14 cellular contexts compared by ENCODE assay signal in genomic region chr19:850979-851335, GRCh38. TPM values are rescaled to one million over a fixed set of nuclear protein-coding genes. Genes with fewer than 3 reads are reported as not detected.
DNase-seq lines count a peak whose midpoint lies in the region; ATAC-seq and TF ChIP-seq lines count a peak whose summit lies in the region.
"Had no signal": no experiment of that assay in that cellular context is flagged by ENCODE, and none has a peak within 500 bp of the region (broad histone marks: within the 10 kb centered on the region; RNA-seq: fewer than 3 reads in every experiment).

No MANE protein-coding gene starts in this region.

- no peaks in the 10 kb centered on the region for H3K27me3 Mint-ChIP-seq in osteocyte (ENCODE audit: unreplicated experiment)

- intact Hi-C loops in heart left ventricle (cut with DNase I) (loop anchor here in 3 of 10 donors (10.0 kb wide), 1 partner anchor 76 kb away; no protein-coding TSS in a partner anchor), left ventricle myocardium superior (cut with micrococcal nuclease) (no loop called here)

- H3K9me3 ChIP-seq in heart left ventricle (no peaks in the 10 kb centered on the region), esophagus (ENCODE audit: control insufficient read depth in 2 of 2, insufficient read depth in 1 of 2, low read depth in 1 of 2, low read length in 1 of 2) (no peaks in the 10 kb centered on the region), upper lobe of left lung (no peaks in the 10 kb centered on the region)
- H3K9me3 ChIP-seq: Caco-2 had no signal

- no peak for TF ChIP-seq POLR2A in heart left ventricle (IDR thresholded peaks at IDR 0.05)
- TF ChIP-seq POLR2A in upper lobe of left lung (IDR thresholded peaks at IDR 0.05) = no peak

- no peak overlapping the region for H3K4me3 Mint-ChIP-seq in osteocyte (ENCODE audit: unreplicated experiment)
- H3K4me3 Mint-ChIP-seq: WTC11 had no signal

- TF ChIP-seq CTCF in heart left ventricle (IDR thresholded peaks at IDR 0.05) = no peak
- no peak for TF ChIP-seq CTCF in osteocyte (IDR thresholded peaks at IDR 0.05)
- TF ChIP-seq CTCF in upper lobe of left lung (IDR thresholded peaks at IDR 0.05) = no peak

- no peaks in the 10 kb centered on the region for H3K9me3 Mint-ChIP-seq in osteocyte (ENCODE audit: unreplicated experiment)
- H3K9me3 Mint-ChIP-seq: WTC11 had no signal

- H3K27me3 ChIP-seq in heart left ventricle = peaks cover 12 to 59% (median 24%) of the 10 kb centered on the region in 9 donors
- H3K27me3 ChIP-seq in esophagus (ENCODE audit: control insufficient read depth in 1 of 2, insufficient read depth in 2 of 2, low read length in 2 of 2) = peaks cover 0 to 10% of the 10 kb centered on the region in 2 donors
- H3K27me3 ChIP-seq in upper lobe of left lung = peaks cover 0 to 21% (median 8%) of the 10 kb centered on the region in 4 donors

- H3K36me3 ChIP-seq in heart left ventricle (no peaks in the 10 kb centered on the region), esophagus (ENCODE audit: control insufficient read depth in 2 of 2, insufficient read depth in 2 of 2, low read length in 1 of 2) (no peaks in the 10 kb centered on the region), upper lobe of left lung (no peaks in the 10 kb centered on the region)

- peak overlapping the region; percentile 90 for H3K27ac Mint-ChIP-seq in osteocyte (ENCODE audit: unreplicated experiment)
- H3K27ac Mint-ChIP-seq: WTC11 had no signal

- no peak for ATAC-seq in heart left ventricle
- ATAC-seq in left ventricle myocardium superior = no peak
- no peak for ATAC-seq in upper lobe of left lung (ENCODE audit: low FRiP score in 2 of 2)

- H3K27ac ChIP-seq in heart left ventricle (peak overlapping the region; percentile 1 to 90 (median 79)), esophagus (ENCODE audit: low read depth in 2 of 2, low read length in 1 of 2) (peak overlapping the region; percentile 53 to 73), upper lobe of left lung (peak overlapping the region; percentile 68 to 79 (median 76))

- WGBS in heart left ventricle, 4 donors = 43 to 60% (median 50%) methylated on average over 9 to 13 of the region's 13 CpGs
- 37 to 38% methylated on average over 13 of the region's 13 CpGs for WGBS in esophagus, 2 donors
- 38 to 53% methylated on average over 6 to 12 of the region's 13 CpGs for WGBS in upper lobe of left lung, 2 donors

- H3K4me3 ChIP-seq in heart left ventricle (peak overlapping the region in 8 of 12 donors; percentile 0 to 26 (median 14)), esophagus (ENCODE audit: low read depth in 1 of 2, low read length in 2 of 2) (no peak overlapping the region), upper lobe of left lung (no peak overlapping the region)
- H3K4me3 ChIP-seq: lung had no signal

- peaks cover 22% of the 10 kb centered on the region for H3K4me1 Mint-ChIP-seq in osteocyte (ENCODE audit: unreplicated experiment)
- H3K4me1 Mint-ChIP-seq: WTC11 had no signal

- H3K36me3 Mint-ChIP-seq in osteocyte (ENCODE audit: unreplicated experiment) = no peaks in the 10 kb centered on the region
- H3K36me3 Mint-ChIP-seq: WTC11 had no signal

- peaks cover 0 to 30% (median 9%) of the 10 kb centered on the region in 12 donors for H3K4me1 ChIP-seq in heart left ventricle
- H3K4me1 ChIP-seq in esophagus (ENCODE audit: control insufficient read depth in 2 of 2, insufficient read depth in 2 of 2, low read length in 1 of 2) = peaks cover 0 to 6% of the 10 kb centered on the region in 2 donors
- H3K4me1 ChIP-seq in upper lobe of left lung = peaks cover 9 to 29% (median 18%) of the 10 kb centered on the region in 4 donors
- H3K4me1 ChIP-seq: Caco-2 had no signal

- no peak for TF ChIP-seq EP300 in upper lobe of left lung (IDR thresholded peaks at IDR 0.05)

- DNase-seq in heart left ventricle = no peak
- no peak for DNase-seq in left ventricle myocardium superior
- no peak for DNase-seq in osteocyte (ENCODE audit: extremely low spot score, unreplicated experiment)
- DNase-seq in upper lobe of left lung = no peak
- DNase-seq in NCI-H2196 treated with DMSO at 0.1 percent for 48 hours (lab: John Stamatoyannopoulos, UW; ENCODE audit: unreplicated experiment) = no peak
- no peak for DNase-seq in activated CD8-positive, alpha-beta memory T cell treated with anti-CD3 and anti-CD28 coated beads for 24 hours
- no peak for DNase-seq in H4 (ENCODE audit: low spot score)
- DNase-seq: Karpas-422 had no signal

RNA-seq across cellular contexts. Expression of gene ELANE, which starts 1.1 kb away (rescaled TPM):
- 1 to 10 TPM in 2 of 9 donors, under 1 TPM in 2, not detected in 5; 0.42 to 1.8 (median 1.3) TPM for total RNA-seq in heart left ventricle
- polyA plus RNA-seq in heart left ventricle = 1 to 10 TPM in 1 of 2 donors, under 1 TPM in 1; 0.53 to 1.4 TPM
- total RNA-seq in left ventricle myocardium superior = 1.5 TPM
- polyA plus RNA-seq in esophagus = under 1 TPM; 0.24 to 0.68 TPM
- total RNA-seq in osteocyte = 1.1 and 1.2 TPM in 2 replicates
- total RNA-seq in upper lobe of left lung = 10 to 100 TPM in 1 of 6 donors, 1 to 10 TPM in 2, under 1 TPM in 2, not detected in 1; 0.69 to 11.9 (median 1.3) TPM
- not detected in 2 replicates for total RNA-seq in H4 (2014; rRNA removed; shearing (Covaris generic))
- total RNA-seq: A172, Caco-2, WTC11 had no signal

RNA-seq across cellular contexts. Expression of gene CFD, which starts 8.5 kb away (rescaled TPM):
- total RNA-seq in heart left ventricle (100 to 1,000 TPM in 4 of 9 donors, 10 to 100 TPM in 5; 24.2 to 586 (median 84.5) TPM), left ventricle myocardium superior (252 TPM), osteocyte (162 and 179 TPM in 2 replicates), upper lobe of left lung (100 to 1,000 TPM; 101 to 393 (median 259) TPM)
- polyA plus RNA-seq in heart left ventricle (100 to 1,000 TPM; 123 to 262 TPM), esophagus (10 to 100 TPM; 32.6 to 95.2 TPM)
- total RNA-seq in H4 (2014; rRNA removed; shearing (Covaris generic)) = 2.3 and 3.5 TPM in 2 replicates

RNA-seq across cellular contexts. Expression of gene PRTN3, which starts 10.2 kb away (rescaled TPM):
- under 1 TPM in 1 of 9 donors, not detected in 8; 0.40 TPM for total RNA-seq in heart left ventricle
- under 1 TPM in 1 of 2 donors, not detected in 1; 0.11 TPM for polyA plus RNA-seq in heart left ventricle
- not detected for total RNA-seq in left ventricle myocardium superior
- not detected for polyA plus RNA-seq in esophagus
- total RNA-seq in osteocyte = not detected in 2 replicates
- total RNA-seq in upper lobe of left lung = 1 to 10 TPM in 2 of 6 donors, not detected in 4; 1.1 to 9.4 TPM
- total RNA-seq in H4 (2014; rRNA removed; shearing (Covaris generic)) = 0.72 TPM in 1 of 2 replicates, not detected in the other
- total RNA-seq: subcutaneous adipose tissue had no signal

RNA-seq across cellular contexts. Expression of gene AZU1, which starts 23.3 kb away (rescaled TPM):
- total RNA-seq in heart left ventricle = 1 to 10 TPM in 1 of 9 donors, under 1 TPM in 1, not detected in 7; 0.20 to 3.3 TPM
- under 1 TPM in 1 of 2 donors, not detected in 1; 0.11 TPM for polyA plus RNA-seq in heart left ventricle
- total RNA-seq in left ventricle myocardium superior = not detected
- not detected for polyA plus RNA-seq in esophagus
- 0.91 and 1.0 TPM in 2 replicates for total RNA-seq in osteocyte
- 10 to 100 TPM in 1 of 6 donors, 1 to 10 TPM in 5; 2.0 to 13.6 (median 5.3) TPM for total RNA-seq in upper lobe of left lung
- total RNA-seq in H4 (2014; rRNA removed; shearing (Covaris generic)) = not detected in 2 replicates
- total RNA-seq: A172, Caco-2 had no signal

RNA-seq across cellular contexts. Expression of gene PLPPR3, which starts 29.2 kb away (rescaled TPM):
- total RNA-seq in heart left ventricle (under 1 TPM in 3 of 9 donors, not detected in 6; 0.10 to 0.50 (median 0.14) TPM), left ventricle myocardium superior (not detected), osteocyte (18.2 and 19.4 TPM in 2 replicates), upper lobe of left lung (10 to 100 TPM in 1 of 6 donors, 1 to 10 TPM in 4, under 1 TPM in 1; 0.63 to 14.2 (median 5.6) TPM)
- polyA plus RNA-seq in heart left ventricle (not detected), esophagus (not detected)
- 0.14 TPM in 1 of 2 replicates, not detected in the other for total RNA-seq in H4 (2014; rRNA removed; shearing (Covaris generic))
- total RNA-seq: subcutaneous adipose tissue had no signal

Comparison
In these comparisons a context has a peak if more than half of its experiments do, and no peak if none do; other contexts are left out.
1. H3K4me3 ChIP-seq: peak in heart left ventricle (8 of 12); none in esophagus (0 of 2) and upper lobe of left lung (0 of 4).
2. Peak in every context shown above with its lines, with median percentiles within 50 percentile points of each other: H3K27ac ChIP-seq.